ENCODE assay signal across 11 cellular contexts in genomic region chr18:52716926-52717325, GRCh38.
DNase-seq lines count a peak whose midpoint lies in the region; ATAC-seq, FAIRE-seq and TF ChIP-seq lines count a peak whose summit lies in the region.
"Had no signal": no experiment of that assay in that cellular context is flagged by ENCODE, and none has a peak within 500 bp of the region (broad histone marks: within the 10 kb centered on the region; RNA-seq: fewer than 3 reads in every experiment).

No MANE protein-coding gene starts in this region.

- no peaks in the 10 kb centered on the region for H3K4me1 Mint-ChIP-seq in chondrocyte (ENCODE audit: low read depth)
- H3K4me1 Mint-ChIP-seq in T-helper 2 cell treated with Interferon-gamma antibody and Interleukin-4, amounts not matched to agents 5 μg/mL and 100 μg/mL, for 36 hours (ENCODE audit: low read depth), result no peaks in the 10 kb centered on the region

- FAIRE-seq in GM12891 (lab: Jason Lieb, UNC), result no peak
- FAIRE-seq: keratinocyte, TTC549 had no signal

- DNase-seq in Ammon's horn (ENCODE audit: low spot score) (peak; percentile 76), LoVo (ENCODE audit: low spot score) (peak; percentile 15), chondrocyte (ENCODE audit: low spot score) (no peak), midbrain (lab: John Stamatoyannopoulos, UW) (peak; percentile 63), GM12891 (ENCODE audit: insufficient read length, low spot score) (no peak), SK-N-DZ (ENCODE audit: low spot score) (no peak)
- DNase-seq in T-helper 2 cell treated with Interferon-gamma antibody and Interleukin-4, amounts not matched to agents 5 μg/mL and 100 μg/mL, for 36 hours (ENCODE audit: low spot score), result no peak
- DNase-seq: EL had no signal

- H3K4me3 Mint-ChIP-seq in chondrocyte (ENCODE audit: unreplicated experiment), result no peak overlapping the region
- H3K4me3 Mint-ChIP-seq in T-helper 2 cell treated with Interferon-gamma antibody and Interleukin-4, amounts not matched to agents 5 μg/mL and 100 μg/mL, for 36 hours, result no peak overlapping the region

- H3K27ac Mint-ChIP-seq in chondrocyte (ENCODE audit: unreplicated experiment), result no peak overlapping the region
- H3K27ac Mint-ChIP-seq in T-helper 2 cell treated with Interferon-gamma antibody and Interleukin-4, amounts not matched to agents 5 μg/mL and 100 μg/mL, for 36 hours, result no peak overlapping the region

- TF ChIP-seq POLR2A in GM12891 (IDR thresholded peaks at IDR 0.05; ENCODE audit: low read depth, low read length), result no peak

- H3K9me3 Mint-ChIP-seq in chondrocyte (ENCODE audit: low read depth), result no peaks in the 10 kb centered on the region
- peaks cover 3% of the 10 kb centered on the region for H3K9me3 Mint-ChIP-seq in T-helper 2 cell treated with Interferon-gamma antibody and Interleukin-4, amounts not matched to agents 5 μg/mL and 100 μg/mL, for 36 hours

- ATAC-seq in GM18867 (IDR thresholded peaks at IDR 0.05; ENCODE audit: unreplicated experiment), result no peak

- H3K27me3 Mint-ChIP-seq in chondrocyte (ENCODE audit: low read depth), result no peaks in the 10 kb centered on the region
- H3K27me3 Mint-ChIP-seq in T-helper 2 cell treated with Interferon-gamma antibody and Interleukin-4, amounts not matched to agents 5 μg/mL and 100 μg/mL, for 36 hours (ENCODE audit: low read depth), result no peaks in the 10 kb centered on the region

- H3K36me3 Mint-ChIP-seq in chondrocyte (ENCODE audit: low read depth), result no peaks in the 10 kb centered on the region
- no peaks in the 10 kb centered on the region for H3K36me3 Mint-ChIP-seq in T-helper 2 cell treated with Interferon-gamma antibody and Interleukin-4, amounts not matched to agents 5 μg/mL and 100 μg/mL, for 36 hours (ENCODE audit: low read depth)

- TF ChIP-seq CTCF in chondrocyte (IDR thresholded peaks at IDR 0.05), result peak; percentile 46

TF ChIP-seq in GM12891, 5 proteins besides CTCF, POLR2A, EP300 and RAD21:
- no peak for TF ChIP-seq PAX5 (IDR thresholded peaks at IDR 0.05; ENCODE audit: insufficient read depth, low read length, severe bottlenecking)
- no peak for TF ChIP-seq TAF1 (IDR thresholded peaks at IDR 0.05; ENCODE audit: low read depth, low read length)
- TF ChIP-seq SPI1 (IDR thresholded peaks at IDR 0.05; ENCODE audit: low read depth, low read length), result no peak
- TF ChIP-seq POLR2AphosphoS5 (IDR thresholded peaks at IDR 0.05; ENCODE audit: low read depth, low read length), result no peak
- TF ChIP-seq POU2F2 (IDR thresholded peaks at IDR 0.05; ENCODE audit: low read depth, low read length), result no peak

Comparison
In these comparisons a context has a peak if more than half of its experiments do, and no peak if none do; other contexts are left out.
1. DNase-seq: peak in Ammon's horn (single experiment), LoVo (single experiment) and midbrain (single experiment); none in chondrocyte (single experiment), GM12891 (single experiment), T-helper 2 cell treated with Interferon-gamma antibody and Interleukin-4, amounts not matched to agents 5 μg/mL and 100 μg/mL, for 36 hours (single experiment) and SK-N-DZ (single experiment).